8 cellular contexts compared by ENCODE assay signal in genomic region chr17:63881935-63882601, GRCh38. TPM values are rescaled to one million over a fixed set of nuclear protein-coding genes. Genes with fewer than 3 reads are reported as not detected.
DNase-seq lines count a peak whose midpoint lies in the region; FAIRE-seq and TF ChIP-seq lines count a peak whose summit lies in the region.

GH2 (minus strand) TSS chr17:63881944; CDS start chr17:63881801, 143 bp downstream.

- TF ChIP-seq EP300 in transverse colon (IDR thresholded peaks at IDR 0.05; ENCODE audit: low read depth), result no peak

- no peaks in the 10 kb centered on the region for H3K9me3 Mint-ChIP-seq in nephron progenitor cell

- H2AFZ ChIP-seq in endothelial cell of umbilical vein (ENCODE audit: low read depth, low read length), result no peak within 1 kb of the TSS

- no peaks in the 10 kb centered on the region for H3K36me3 Mint-ChIP-seq in nephron progenitor cell (ENCODE audit: low read depth)

- no peaks in the 10 kb centered on the region for H3K9me1 ChIP-seq in endothelial cell of umbilical vein (replicated peaks; ENCODE audit: control insufficient read depth, extremely low read depth, insufficient read depth, low read length)

- H3K4me1 Mint-ChIP-seq in nephron progenitor cell, result peaks cover 5% of the 10 kb centered on the region

- H4K20me1 ChIP-seq in endothelial cell of umbilical vein (replicated peaks; ENCODE audit: control insufficient read depth, extremely low read depth, insufficient read depth, low read length), result no peaks in the 10 kb centered on the region

- no peak within 1 kb of the TSS for H3K4me3 Mint-ChIP-seq in nephron progenitor cell

- dilution Hi-C loops in endothelial cell of umbilical vein (cut with MboI; ENCODE audit: extremely low pct_ligation_motif_present, low sequenced_read_pairs), result no loop called here

- TF ChIP-seq POLR2A in endothelial cell of umbilical vein (IDR thresholded peaks at IDR 0.05; ENCODE audit: low read depth, low read length) (no peak), transverse colon (IDR thresholded peaks at IDR 0.05) (no peak)

- H3K9ac ChIP-seq in endothelial cell of umbilical vein (replicated peaks; ENCODE audit: extremely low read depth, insufficient read depth, low read length), result no peak within 1 kb of the TSS

- H3K9me3 ChIP-seq in endothelial cell of umbilical vein (replicated peaks; ENCODE audit: control insufficient read depth, insufficient read depth, low read length) (no peaks in the 10 kb centered on the region), transverse colon (no peaks in the 10 kb centered on the region)

- 35 to 43% methylated on average over 2 to 14 of the region's 15 CpGs for WGBS in transverse colon (ENCODE audit: low coverage in 1 of 2), 2 donors

- CTCF ChIA-PET in endothelial cell of umbilical vein (lab: Charles Lee), result interaction anchor here (0.5 to 2.5 kb wide), 4 partner anchors 8 to 29 kb away, joined by 3 to 19 read pairs (median 4); no protein-coding TSS in a partner anchor

- H3K4me3 ChIP-seq in endothelial cell of umbilical vein (replicated peaks in 1 of 3; ENCODE audit: insufficient read depth in 1 of 3, low read depth in 1 of 3, low read length in 3 of 3), result no peak within 1 kb of the TSS
- no peak within 1 kb of the TSS for H3K4me3 ChIP-seq in transverse colon

- TF ChIP-seq CTCF in endothelial cell of umbilical vein (IDR thresholded peaks at IDR 0.05; ENCODE audit: extremely low read depth in 1 of 2, insufficient read depth in 1 of 2, low read depth in 1 of 2, low read length in 2 of 2), result peak; percentile 51 to 77
- peak; percentile 40 for TF ChIP-seq CTCF in nephron progenitor cell (IDR thresholded peaks at IDR 0.05)
- peak; percentile 38 to 69 (median 55) for TF ChIP-seq CTCF in transverse colon (IDR thresholded peaks at IDR 0.05)

- no peak within 1 kb of the TSS for H3K27ac Mint-ChIP-seq in nephron progenitor cell

- H3K27ac ChIP-seq in endothelial cell of umbilical vein (ENCODE audit: insufficient read depth, low read depth, low read length) (no peak within 1 kb of the TSS), transverse colon (no peak within 1 kb of the TSS)

- intact Hi-C loops in endothelial cell of umbilical vein (cut with micrococcal nuclease), result no loop called here
- intact Hi-C loops in transverse colon (cut with DNase I; ENCODE audit: low total_unique reads), result no loop called here

- no TSS peak for BruUV-seq in endothelial cell of umbilical vein (replicated peaks; lab: Mats Ljungman, UMichigan)

- FAIRE-seq in endothelial cell of umbilical vein (lab: Jason Lieb, UNC), result peak; percentile 71

- H3K4me2 ChIP-seq in endothelial cell of umbilical vein (ENCODE audit: insufficient read depth, low read length), result no peak within 1 kb of the TSS

- POLR2A ChIA-PET in endothelial cell of umbilical vein (lab: Charles Lee), result no interaction called here

- DNase-seq in NCI-H748 (lab: John Stamatoyannopoulos, UW; ENCODE audit: unreplicated experiment) (peak; percentile 34), NCI-H748 treated with DMSO at 0.1 percent for 48 hours (lab: John Stamatoyannopoulos, UW) (no peak), NCI-H345 (lab: John Stamatoyannopoulos, UW) (peak; percentile 49), endothelial cell of umbilical vein (ENCODE audit: low read depth, low spot score) (peak; percentile 39), nephron progenitor cell (peak; percentile 72), transverse colon (peak; percentile 50), NCI-H2107 (lab: John Stamatoyannopoulos, UW) (no peak)
- peak; percentile 77 for DNase-seq in activated CD8-positive, alpha-beta memory T cell treated with anti-CD3 and anti-CD28 coated beads for 24 hours

- H3K36me3 ChIP-seq in endothelial cell of umbilical vein (ENCODE audit: control insufficient read depth in 2 of 2, extremely low read depth in 1 of 2, insufficient read depth in 2 of 2, low read length in 2 of 2) (no peaks in the 10 kb centered on the region), transverse colon (no peaks in the 10 kb centered on the region)

- in situ Hi-C loops in transverse colon (cut with MboI; ENCODE audit: low pct_ligation_motif_present in 1 of 4, low pct_unique_long_range_greater_than_20kb in 1 of 4, low sequenced_read_pairs in 3 of 4), result no loop called here

- peaks cover 40% of the 10 kb centered on the region for H3K27me3 Mint-ChIP-seq in nephron progenitor cell (ENCODE audit: low read depth, poor library complexity)

- H3K4me1 ChIP-seq in endothelial cell of umbilical vein (ENCODE audit: control insufficient read depth, extremely low read depth, insufficient read depth, low read length) (no peaks in the 10 kb centered on the region), transverse colon (no peaks in the 10 kb centered on the region)

- H3K27me3 ChIP-seq in endothelial cell of umbilical vein (ENCODE audit: control insufficient read depth in 2 of 2, insufficient read depth in 2 of 2, low read length in 2 of 2), result peaks cover 0 to under 1% of the 10 kb centered on the region in 2 experiments
- no peaks in the 10 kb centered on the region for H3K27me3 ChIP-seq in transverse colon

- H3K79me2 ChIP-seq in endothelial cell of umbilical vein (ENCODE audit: control insufficient read depth, insufficient read depth, low read length), result no peaks in the 10 kb centered on the region

TF ChIP-seq in endothelial cell of umbilical vein, 7 proteins besides CTCF, POLR2A, EP300 and RAD21:
- TF ChIP-seq EZH2 (IDR thresholded peaks at IDR 0.05; ENCODE audit: borderline replicate concordance, low read depth, low read length, severe bottlenecking), result no peak
- no peak for TF ChIP-seq GATA2 (IDR thresholded peaks at IDR 0.05; ENCODE audit: insufficient read depth, insufficient read length, low read depth, low read length)

RNA-seq across cellular contexts. Expression of gene GH2, which starts in this region (rescaled TPM):
- not detected in 2 replicates for total RNA-seq in endothelial cell of umbilical vein
- not detected in 2 replicates for polyA plus RNA-seq in endothelial cell of umbilical vein
- not detected in 2 replicates for polyA plus RNA-seq in endothelial cell of umbilical vein (2011; cell fraction: cytosol; rRNA removed)
- polyA plus RNA-seq in endothelial cell of umbilical vein (2011; cell fraction: nucleus; rRNA removed), result not detected in 2 replicates
- not detected in 2 replicates for polyA plus RNA-seq in endothelial cell of umbilical vein (2012)
- polyA minus RNA-seq in endothelial cell of umbilical vein, result not detected in 2 replicates
- polyA minus RNA-seq in endothelial cell of umbilical vein (2011; cell fraction: cytosol; rRNA and poly(A)+ RNA removed), result not detected
- not detected in 2 replicates for polyA minus RNA-seq in endothelial cell of umbilical vein (2011; cell fraction: nucleus; rRNA and poly(A)+ RNA removed)
- total RNA-seq in transverse colon, result not detected

Comparison
In these comparisons a context has a peak if more than half of its experiments do, and no peak if none do; other contexts are left out.
1. DNase-seq: peak in NCI-H748 (single experiment), NCI-H345 (single experiment), activated CD8-positive, alpha-beta memory T cell treated with anti-CD3 and anti-CD28 coated beads for 24 hours (single experiment) and nephron progenitor cell (single experiment); none in NCI-H748 treated with DMSO at 0.1 percent for 48 hours (single experiment) and NCI-H2107 (single experiment).
2. Peak in DNase-seq in endothelial cell of umbilical vein; RNA of the gene not detected or under 1 TPM.
3. Peak in DNase-seq in transverse colon; RNA of the gene not detected or under 1 TPM.
4. Peak in every context shown above with its lines, with median percentiles within 50 percentile points of each other: CTCF ChIP-seq.